Comparison of ENCODE assay signal across 35 cellular contexts in the genomic region with DNA sequence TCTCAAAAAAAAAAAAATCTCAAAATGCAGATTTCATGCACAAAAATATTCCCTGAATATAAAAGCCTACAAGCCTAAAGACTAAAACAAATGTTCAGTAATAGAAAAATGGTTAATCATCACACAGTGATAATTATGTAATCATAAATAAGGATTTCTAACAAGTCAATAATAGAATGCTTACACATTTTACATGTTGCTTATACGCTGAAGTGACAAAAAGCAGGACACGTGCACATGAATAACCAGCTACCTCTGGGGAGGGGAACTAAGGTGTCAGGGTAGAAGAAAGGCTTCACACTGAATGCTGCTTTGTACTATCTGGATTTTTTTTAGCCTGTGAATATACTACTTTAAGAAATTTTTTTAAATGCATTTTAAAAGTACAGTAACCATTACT.
"Had no signal": no experiment of that assay in that cellular context is flagged by ENCODE, and none has a peak within 500 bp of the region (broad histone marks: within the 10 kb centered on the region; RNA-seq: fewer than 3 reads in every experiment).

No MANE protein-coding gene starts in this region.

- H3K9me3 ChIP-seq: MG63 had no signal

- H3K4me3 ChIP-seq: MG63 had no signal

- DNase-seq: Karpas-422, Kasumi-1, MG63, MM.1S, MV-4-11, NCI-H1048, NCI-H1092, NCI-H1092 treated with DMSO at 0.1 percent for 48 hours, NCI-H1105, NCI-H1105 treated with DMSO at 0.1 percent for 48 hours, NCI-H1417, NCI-H1417 treated with DMSO at 0.1 percent for 48 hours, NCI-H1436, NCI-H1436 treated with DMSO at 0.1 percent for 48 hours, NCI-H146, NCI-H1694, NCI-H1694 treated with DMSO at 0.1 percent for 48 hours, NCI-H187, NCI-H187 treated with DMSO at 0.1 percent for 48 hours, NCI-H1930, NCI-H2029, NCI-H2029 treated with DMSO at 0.1 percent for 48 hours, NCI-H2081, NCI-H2081 treated with DMSO at 0.1 percent for 48 hours, NCI-H2107, NCI-H2171, NCI-H2171 treated with DMSO at 0.1 percent for 48 hours, NCI-H2227 treated with DMSO at 0.1 percent for 48 hours, NCI-H226, NCI-H345, NCI-H446, NCI-H446 treated with DMSO at 0.1 percent for 48 hours, NCI-H510A, NCI-H510A treated with DMSO at 0.1 percent for 48 hours, NCI-H524 had no signal

- H3K27me3 ChIP-seq: MG63 had no signal
